In genomic region chr4:183797041-183797444, GRCh38 we compare ENCODE assay signal across 8 cellular contexts.
DNase-seq lines count a peak whose midpoint lies in the region; FAIRE-seq and TF ChIP-seq lines count a peak whose summit lies in the region.

No MANE protein-coding gene starts in this region.

- peak overlapping the region; percentile 47 for H3K4me3 ChIP-seq in adipocyte (ENCODE audit: low read length)
- peak overlapping the region; percentile 37 to 70 for H3K4me3 ChIP-seq in kidney (ENCODE audit: low read length in 2 of 2)
- peak overlapping the region; percentile 61 to 66 for H3K4me3 ChIP-seq in testis

- no peak for TF ChIP-seq POLR2A in testis (IDR thresholded peaks at IDR 0.05)

- FAIRE-seq in kidney (lab: Jason Lieb, UNC) = no peak

- H3K9me3 ChIP-seq in adipocyte (ENCODE audit: control insufficient read depth, low read length) = peaks cover 39% of the 10 kb centered on the region
- H3K9me3 ChIP-seq in kidney (ENCODE audit: control insufficient read depth in 1 of 2, low read length in 2 of 2) = peaks cover 0 to 14% of the 10 kb centered on the region in 2 donors
- no peaks in the 10 kb centered on the region for H3K9me3 ChIP-seq in testis

- H3K9ac ChIP-seq in adipocyte (ENCODE audit: low read length) = no peak overlapping the region
- no peak overlapping the region for H3K9ac ChIP-seq in kidney (ENCODE audit: low read length in 2 of 2)

- H3K27ac ChIP-seq in kidney (ENCODE audit: low read depth in 2 of 2, low read length in 2 of 2) (no peak overlapping the region), testis (peak overlapping the region; percentile 16 to 50)

- H3K4me1 ChIP-seq in adipocyte (ENCODE audit: control insufficient read depth, insufficient read depth, low read length) (no peaks in the 10 kb centered on the region), kidney (ENCODE audit: control insufficient read depth in 1 of 2, insufficient read depth in 1 of 2, low read depth in 1 of 2, low read length in 2 of 2) (no peaks in the 10 kb centered on the region), testis (no peaks in the 10 kb centered on the region)

- H3K36me3 ChIP-seq in adipocyte (ENCODE audit: control insufficient read depth, insufficient read depth, low read length, severe bottlenecking) (no peaks in the 10 kb centered on the region), kidney (ENCODE audit: control insufficient read depth in 1 of 2, insufficient read depth in 2 of 2, low read length in 2 of 2) (no peaks in the 10 kb centered on the region), testis (ENCODE audit: low read depth, missing control alignments) (no peaks in the 10 kb centered on the region)

- H3K27me3 ChIP-seq in adipocyte (replicated peaks; ENCODE audit: control insufficient read depth, insufficient read depth, low read length) (peaks cover 31% of the 10 kb centered on the region), testis (no peaks in the 10 kb centered on the region)

- TF ChIP-seq CTCF in kidney (IDR thresholded peaks at IDR 0.05; ENCODE audit: borderline replicate concordance, extremely low read depth, insufficient read depth) (no peak), testis (IDR thresholded peaks at IDR 0.05) (no peak)

- peak; percentile 26 to 59 (median 37) for DNase-seq in NCI-H1417 (lab: John Stamatoyannopoulos, UW)
- DNase-seq in NCI-H1417 treated with DMSO at 0.1 percent for 48 hours (lab: John Stamatoyannopoulos, UW) = no peak
- DNase-seq in adipocyte (ENCODE audit: low read depth) = no peak
- DNase-seq in kidney = peak; percentile 85
- DNase-seq in testis = peak; percentile 74
- no peak for DNase-seq in COLO668 (lab: John Stamatoyannopoulos, UW; ENCODE audit: unreplicated experiment)
- DNase-seq in medulla oblongata (ENCODE audit: extremely low spot score) = no peak
- no peak for DNase-seq in ecto neural progenitor cell (ENCODE audit: low spot score)

- intact Hi-C loops in kidney (cut with DNase I) = no loop called here
- intact Hi-C loops in testis (cut with DNase I; ENCODE audit: low total_unique reads) = no loop called here

- WGBS in testis, 2 donors = 1% methylated on average over 14 to 38 of the region's 39 CpGs

Comparison
In these comparisons a context has a peak if more than half of its experiments do, and no peak if none do; other contexts are left out.
1. DNase-seq: peak in NCI-H1417 (3 of 3), kidney (single experiment) and testis (single experiment); none in NCI-H1417 treated with DMSO at 0.1 percent for 48 hours (single experiment), adipocyte (single experiment), COLO668 (single experiment), medulla oblongata (single experiment) and ecto neural progenitor cell (single experiment).
2. H3K27ac ChIP-seq: peak in testis (2 of 2); none in kidney (0 of 2).
3. Peak in every context shown above with its lines, with median percentiles within 50 percentile points of each other: H3K4me3 ChIP-seq.